In the genomic region with DNA sequence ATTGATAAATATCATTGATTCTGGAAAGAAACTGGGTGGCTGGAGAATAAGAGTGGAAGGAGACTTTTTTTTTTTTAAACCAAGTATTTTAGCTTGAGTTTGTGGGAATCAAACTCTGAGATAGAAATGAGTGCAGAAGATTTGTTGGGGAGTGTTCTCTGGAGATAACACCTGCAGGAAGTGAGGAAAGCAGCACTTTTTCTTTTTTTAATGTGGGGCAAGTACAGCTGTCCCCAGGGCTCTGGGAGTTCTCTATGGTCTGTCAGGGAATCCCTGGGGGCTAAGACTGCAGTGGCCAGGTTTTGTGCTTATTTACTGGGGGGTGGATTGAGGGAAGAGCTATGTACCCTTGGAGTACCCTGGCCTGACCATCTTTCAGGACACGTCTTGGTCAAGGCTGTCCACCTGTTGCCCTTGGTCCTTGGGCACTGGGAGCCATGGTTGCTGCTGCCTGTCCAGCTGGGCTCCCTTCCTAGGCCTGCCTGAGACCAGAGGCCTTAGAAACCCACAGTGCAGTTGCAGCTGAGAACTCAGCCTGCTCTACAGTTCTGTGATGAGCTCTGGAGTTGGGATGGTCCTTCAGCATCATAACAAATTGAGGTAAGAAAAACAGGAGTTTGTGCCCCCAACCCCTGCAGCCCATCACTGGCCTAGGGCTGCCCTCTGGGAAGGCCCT, we compare ENCODE assay signal across 15 cellular contexts.
DNase-seq lines count a peak whose midpoint lies in the region; ATAC-seq and TF ChIP-seq lines count a peak whose summit lies in the region.
"Had no signal": no experiment of that assay in that cellular context is flagged by ENCODE, and none has a peak within 500 bp of the region (broad histone marks: within the 10 kb centered on the region; RNA-seq: fewer than 3 reads in every experiment).

No MANE protein-coding gene starts in this region.

- no peak overlapping the region for H3K9ac ChIP-seq in neuronal stem cell (ENCODE audit: low read depth, low read length, poor library complexity)

- peak overlapping the region; percentile 14 for H2BK15ac ChIP-seq in neuronal stem cell (ENCODE audit: low read length)

- no peak overlapping the region for H4K91ac ChIP-seq in neuronal stem cell (ENCODE audit: low read depth, low read length, poor library complexity)

- no peak overlapping the region for H3K4me3 Mint-ChIP-seq in progenitor cell of endocrine pancreas (ENCODE audit: low read depth)
- H3K4me3 Mint-ChIP-seq: activated T-helper 1 cell treated with anti-CD3 and anti-CD28 coated beads, Interleukin-12 subunit alpha, Interleukin-12 subunit beta, Interleukin-2, Interleukin-4 antibody, amounts not matched to agents 30 ng/mL and 10 ng/mL and 1 ng/mL, durations not matched to agents 14 hours and 24 hours and 36 hours had no signal

- no peaks in the 10 kb centered on the region for H3K9me3 Mint-ChIP-seq in progenitor cell of endocrine pancreas (ENCODE audit: low read depth)
- H3K9me3 Mint-ChIP-seq: activated T-helper 1 cell treated with anti-CD3 and anti-CD28 coated beads, Interleukin-12 subunit alpha, Interleukin-12 subunit beta, Interleukin-2, Interleukin-4 antibody, amounts not matched to agents 30 ng/mL and 10 ng/mL and 1 ng/mL, durations not matched to agents 14 hours and 24 hours and 36 hours had no signal

- TF ChIP-seq CTCF in progenitor cell of endocrine pancreas (IDR thresholded peaks at IDR 0.05; ENCODE audit: unreplicated experiment) = no peak

- no peak overlapping the region for H3K4me2 ChIP-seq in neuronal stem cell (ENCODE audit: insufficient read depth, low read length, poor library complexity, severe bottlenecking)

- H3K9me3 ChIP-seq in neuronal stem cell (replicated peaks in 1 of 2; ENCODE audit: control insufficient read depth in 2 of 2, insufficient read depth in 1 of 2, low read depth in 1 of 2, low read length in 2 of 2) = no peaks in the 10 kb centered on the region
- H3K9me3 ChIP-seq: heart right ventricle, left lung had no signal

- no peak overlapping the region for H2AK5ac ChIP-seq in neuronal stem cell (ENCODE audit: low read depth, low read length)

- H3K23ac ChIP-seq in neuronal stem cell (ENCODE audit: low read depth, low read length, poor library complexity) = no peak overlapping the region

- no peak overlapping the region for H3K14ac ChIP-seq in neuronal stem cell (ENCODE audit: low read length)

- no peak overlapping the region for H3K27ac ChIP-seq in neuronal stem cell (replicated peaks; ENCODE audit: low read length)
- H3K27ac ChIP-seq: brain microvascular endothelial cell, heart right ventricle, left lung, RWPE1, VCaP had no signal

- no CpG with 5 or more reads among the region's 1 CpG for WGBS in neuronal stem cell (ENCODE audit: extremely low coverage in 2 of 2, insufficient read length in 2 of 2, insufficient replicate concordance in 1 of 2), 2 donors

- H3K27me3 Mint-ChIP-seq in progenitor cell of endocrine pancreas = peaks cover 7% of the 10 kb centered on the region

- no peaks in the 10 kb centered on the region for H3K27me3 ChIP-seq in neuronal stem cell (ENCODE audit: control insufficient read depth in 3 of 3, insufficient read depth in 3 of 3, low read depth in 1 of 3, low read length in 3 of 3)
- H3K27me3 ChIP-seq: brain microvascular endothelial cell had no signal

- no peak overlapping the region for H3K18ac ChIP-seq in neuronal stem cell (ENCODE audit: low read length)

- H3K4ac ChIP-seq in neuronal stem cell (ENCODE audit: low read length) = no peak overlapping the region

- H2BK120ac ChIP-seq in neuronal stem cell (ENCODE audit: low read depth, low read length) = no peak overlapping the region

- no peaks in the 10 kb centered on the region for H3K36me3 ChIP-seq in neuronal stem cell (replicated peaks in 1 of 2; ENCODE audit: control insufficient read depth in 2 of 2, insufficient read depth in 2 of 2, low read length in 2 of 2)
- H3K36me3 ChIP-seq: brain microvascular endothelial cell, heart right ventricle, left lung had no signal

- H4K8ac ChIP-seq in neuronal stem cell (ENCODE audit: low read depth, low read length) = no peak overlapping the region

- H2BK5ac ChIP-seq in neuronal stem cell (ENCODE audit: low read length) = no peak overlapping the region

- H3K36me3 Mint-ChIP-seq in progenitor cell of endocrine pancreas (ENCODE audit: insufficient read depth) = no peaks in the 10 kb centered on the region

- H3K4me1 ChIP-seq in neuronal stem cell (ENCODE audit: control insufficient read depth in 2 of 2, insufficient read depth in 1 of 2, low read depth in 1 of 2, low read length in 2 of 2) = peaks cover 0 to 2% of the 10 kb centered on the region in 2 donors
- H3K4me1 ChIP-seq: heart right ventricle, left lung had no signal

- no peak overlapping the region for H2BK12ac ChIP-seq in neuronal stem cell (ENCODE audit: low read length)

- no peaks in the 10 kb centered on the region for H3K79me1 ChIP-seq in neuronal stem cell (ENCODE audit: low read depth, low read length)

- H3K27ac Mint-ChIP-seq in progenitor cell of endocrine pancreas = no peak overlapping the region
- H3K27ac Mint-ChIP-seq: activated T-helper 1 cell treated with anti-CD3 and anti-CD28 coated beads, Interleukin-12 subunit alpha, Interleukin-12 subunit beta, Interleukin-2, Interleukin-4 antibody, amounts not matched to agents 30 ng/mL and 10 ng/mL and 1 ng/mL, durations not matched to agents 14 hours and 24 hours and 36 hours had no signal

- DNase-seq in neuronal stem cell (ENCODE audit: low spot score) = no peak
- no peak for DNase-seq in ureter (ENCODE audit: low spot score)
- DNase-seq in progenitor cell of endocrine pancreas (ENCODE audit: low spot score, unreplicated experiment) = no peak
- DNase-seq: brain microvascular endothelial cell; COR-L47; heart right ventricle; left lung; stimulated activated CD4-positive, alpha-beta T cell treated with anti-CD3 and anti-CD28 coated beads, Interleukin-15, amount 100 ng/mL, for 24 hours had no signal

- peak; percentile 77 for ATAC-seq in GM19025 (IDR thresholded peaks at IDR 0.05; ENCODE audit: low read depth, unreplicated experiment)
- peak; percentile 81 for ATAC-seq in GM21825 (IDR thresholded peaks at IDR 0.05; ENCODE audit: unreplicated experiment)
- ATAC-seq in HG03442 (IDR thresholded peaks at IDR 0.05; ENCODE audit: unreplicated experiment) = peak; percentile 51
- ATAC-seq in HG03280 (IDR thresholded peaks at IDR 0.05; ENCODE audit: unreplicated experiment) = no peak
- ATAC-seq: heart right ventricle, left lung had no signal

- H3K4me3 ChIP-seq in neuronal stem cell (ENCODE audit: low read length in 2 of 2) = no peak overlapping the region
- H3K4me3 ChIP-seq: heart right ventricle, left lung had no signal

- H2AFZ ChIP-seq in neuronal stem cell (ENCODE audit: low read length) = no peak overlapping the region

- H3K4me1 Mint-ChIP-seq in progenitor cell of endocrine pancreas (ENCODE audit: low read depth) = peaks cover 4% of the 10 kb centered on the region
